ENCODE assay signal across 1 cellular context in the genomic region with DNA sequence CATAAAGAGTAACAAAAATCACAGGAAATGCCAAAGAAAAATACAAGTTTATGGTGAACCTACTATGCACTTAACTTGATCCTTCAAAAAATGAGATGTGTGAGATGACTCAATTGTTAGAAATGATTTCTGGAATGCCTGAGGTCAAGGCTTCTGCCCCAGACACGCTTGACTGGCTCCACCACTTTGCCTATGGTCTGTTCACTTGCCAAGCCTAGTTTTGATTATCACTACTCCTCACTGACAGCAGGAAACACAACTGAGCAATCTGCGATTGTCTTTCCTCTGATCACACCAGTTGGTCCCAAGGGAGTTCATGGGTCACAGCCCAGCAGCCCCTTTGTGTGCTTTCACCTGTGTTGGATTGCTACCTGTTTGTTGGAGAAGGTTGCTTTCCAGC.
TF ChIP-seq lines count a peak whose summit lies in the region.

No MANE protein-coding gene starts in this region.

TF ChIP-seq in WTC11, 78 proteins besides CTCF, POLR2A, EP300 and RAD21 (continued from another document):
- TF ChIP-seq, protein P1, sequence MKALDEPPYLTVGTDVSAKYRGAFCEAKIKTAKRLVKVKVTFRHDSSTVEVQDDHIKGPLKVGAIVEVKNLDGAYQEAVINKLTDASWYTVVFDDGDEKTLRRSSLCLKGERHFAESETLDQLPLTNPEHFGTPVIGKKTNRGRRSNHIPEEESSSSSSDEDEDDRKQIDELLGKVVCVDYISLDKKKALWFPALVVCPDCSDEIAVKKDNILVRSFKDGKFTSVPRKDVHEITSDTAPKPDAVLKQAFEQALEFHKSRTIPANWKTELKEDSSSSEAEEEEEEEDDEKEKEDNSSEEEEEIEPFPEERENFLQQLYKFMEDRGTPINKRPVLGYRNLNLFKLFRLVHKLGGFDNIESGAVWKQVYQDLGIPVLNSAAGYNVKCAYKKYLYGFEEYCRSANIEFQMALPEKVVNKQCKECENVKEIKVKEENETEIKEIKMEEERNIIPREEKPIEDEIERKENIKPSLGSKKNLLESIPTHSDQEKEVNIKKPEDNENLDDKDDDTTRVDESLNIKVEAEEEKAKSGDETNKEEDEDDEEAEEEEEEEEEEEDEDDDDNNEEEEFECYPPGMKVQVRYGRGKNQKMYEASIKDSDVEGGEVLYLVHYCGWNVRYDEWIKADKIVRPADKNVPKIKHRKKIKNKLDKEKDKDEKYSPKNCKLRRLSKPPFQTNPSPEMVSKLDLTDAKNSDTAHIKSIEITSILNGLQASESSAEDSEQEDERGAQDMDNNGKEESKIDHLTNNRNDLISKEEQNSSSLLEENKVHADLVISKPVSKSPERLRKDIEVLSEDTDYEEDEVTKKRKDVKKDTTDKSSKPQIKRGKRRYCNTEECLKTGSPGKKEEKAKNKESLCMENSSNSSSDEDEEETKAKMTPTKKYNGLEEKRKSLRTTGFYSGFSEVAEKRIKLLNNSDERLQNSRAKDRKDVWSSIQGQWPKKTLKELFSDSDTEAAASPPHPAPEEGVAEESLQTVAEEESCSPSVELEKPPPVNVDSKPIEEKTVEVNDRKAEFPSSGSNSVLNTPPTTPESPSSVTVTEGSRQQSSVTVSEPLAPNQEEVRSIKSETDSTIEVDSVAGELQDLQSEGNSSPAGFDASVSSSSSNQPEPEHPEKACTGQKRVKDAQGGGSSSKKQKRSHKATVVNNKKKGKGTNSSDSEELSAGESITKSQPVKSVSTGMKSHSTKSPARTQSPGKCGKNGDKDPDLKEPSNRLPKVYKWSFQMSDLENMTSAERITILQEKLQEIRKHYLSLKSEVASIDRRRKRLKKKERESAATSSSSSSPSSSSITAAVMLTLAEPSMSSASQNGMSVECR (CRISPR knock-in tag; IDR thresholded peaks at IDR 0.05; ENCODE audit: borderline replicate concordance), result no peak
- TF ChIP-seq FOXP1 (CRISPR knock-in tag; IDR thresholded peaks at IDR 0.05; ENCODE audit: borderline replicate concordance) (no peak), NFATC4 (CRISPR knock-in tag; IDR thresholded peaks at IDR 0.05) (no peak), AR (CRISPR knock-in tag; IDR thresholded peaks at IDR 0.05) (no peak), SMAD3 (CRISPR knock-in tag; IDR thresholded peaks at IDR 0.05; ENCODE audit: borderline replicate concordance) (no peak), MYBL2 (CRISPR knock-in tag; IDR thresholded peaks at IDR 0.05) (no peak), RELA (CRISPR knock-in tag; IDR thresholded peaks at IDR 0.05; ENCODE audit: borderline replicate concordance) (no peak)
- TF ChIP-seq, protein P2, sequence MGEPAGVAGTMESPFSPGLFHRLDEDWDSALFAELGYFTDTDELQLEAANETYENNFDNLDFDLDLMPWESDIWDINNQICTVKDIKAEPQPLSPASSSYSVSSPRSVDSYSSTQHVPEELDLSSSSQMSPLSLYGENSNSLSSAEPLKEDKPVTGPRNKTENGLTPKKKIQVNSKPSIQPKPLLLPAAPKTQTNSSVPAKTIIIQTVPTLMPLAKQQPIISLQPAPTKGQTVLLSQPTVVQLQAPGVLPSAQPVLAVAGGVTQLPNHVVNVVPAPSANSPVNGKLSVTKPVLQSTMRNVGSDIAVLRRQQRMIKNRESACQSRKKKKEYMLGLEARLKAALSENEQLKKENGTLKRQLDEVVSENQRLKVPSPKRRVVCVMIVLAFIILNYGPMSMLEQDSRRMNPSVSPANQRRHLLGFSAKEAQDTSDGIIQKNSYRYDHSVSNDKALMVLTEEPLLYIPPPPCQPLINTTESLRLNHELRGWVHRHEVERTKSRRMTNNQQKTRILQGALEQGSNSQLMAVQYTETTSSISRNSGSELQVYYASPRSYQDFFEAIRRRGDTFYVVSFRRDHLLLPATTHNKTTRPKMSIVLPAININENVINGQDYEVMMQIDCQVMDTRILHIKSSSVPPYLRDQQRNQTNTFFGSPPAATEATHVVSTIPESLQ (CRISPR knock-in tag; IDR thresholded peaks at IDR 0.05), result no peak
